ENCODE assay signal across 11 cellular contexts in the genomic region with DNA sequence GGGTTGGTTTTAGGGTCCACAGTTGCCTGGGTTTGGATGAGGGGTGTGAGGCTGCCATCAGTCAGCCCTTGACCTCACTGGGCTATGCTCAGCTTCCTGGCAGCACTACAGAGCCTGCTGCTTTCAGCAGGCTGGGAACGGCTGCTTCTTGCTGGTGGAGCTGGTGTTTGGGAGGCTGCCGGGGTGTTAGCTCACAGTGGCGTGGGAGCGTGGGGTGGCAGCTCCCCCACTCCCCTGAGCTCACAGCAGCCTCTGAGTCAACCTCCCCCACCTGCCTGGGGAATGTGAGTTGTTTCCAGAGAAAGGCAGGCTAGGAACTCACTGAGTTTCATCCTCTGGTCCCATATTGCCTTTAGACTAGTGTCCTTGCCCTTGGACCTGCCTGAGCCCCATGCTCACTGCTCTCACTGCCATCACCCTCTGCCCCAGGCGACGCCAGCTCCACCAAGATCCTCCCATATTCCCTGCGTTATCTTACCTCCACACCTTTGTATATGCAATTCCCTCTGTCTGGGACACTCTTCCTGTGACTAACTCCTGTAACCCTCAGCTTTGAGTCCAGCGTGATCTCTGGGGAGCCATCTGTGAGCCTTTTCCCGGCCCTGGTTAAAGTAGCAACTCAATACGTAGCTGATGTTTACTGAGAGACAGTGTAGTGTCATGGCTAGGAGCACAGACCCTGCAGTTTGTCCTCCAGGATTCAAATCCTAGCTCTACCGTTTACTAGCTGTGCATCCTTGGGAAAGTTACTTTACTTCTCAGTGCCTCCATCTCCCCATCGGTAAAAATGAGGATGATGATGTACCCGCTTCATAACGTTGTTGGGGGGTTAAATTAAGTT. TPM values are rescaled to one million over a fixed set of nuclear protein-coding genes. Genes with fewer than 3 reads are reported as not detected.
A peak's percentile ranks its signal among the peaks of the same experiment; 100 is the strongest.
DNase-seq lines count a peak whose midpoint lies in the region; ATAC-seq, FAIRE-seq and TF ChIP-seq lines count a peak whose summit lies in the region.
"Had no signal": no experiment of that assay in that cellular context is flagged by ENCODE, and none has a peak within 500 bp of the region (broad histone marks: within the 10 kb centered on the region; RNA-seq: fewer than 3 reads in every experiment).

No MANE protein-coding gene starts in this region.

- ATAC-seq in HG02938 (IDR thresholded peaks at IDR 0.05; ENCODE audit: unreplicated experiment) = no peak

- FAIRE-seq in GM12891 (lab: Jason Lieb, UNC) = peak; percentile 48

- no peak for DNase-seq in GM12891 (ENCODE audit: insufficient read length, low spot score)
- peak; percentile 49 to 64 for DNase-seq in activated CD4-positive, alpha-beta T cell treated with anti-CD3 and anti-CD28 coated beads, Interleukin-2, amount 50 U/mL, for 4 hours
- peak; percentile 28 for DNase-seq in effector CD4-positive, alpha-beta T cell
- peak; percentile 69 for DNase-seq in stimulated activated CD4-positive, alpha-beta T cell treated with anti-CD3 and anti-CD28 coated beads, Interleukin-15, amount 100 ng/mL, for 24 hours
- DNase-seq in NCI-H2227 treated with DMSO at 0.1 percent for 48 hours (lab: John Stamatoyannopoulos, UW) = no peak
- no peak for DNase-seq in NCI-H187 (lab: John Stamatoyannopoulos, UW)
- DNase-seq in NCI-H2107 (lab: John Stamatoyannopoulos, UW) = no peak
- DNase-seq: activated CD4-positive, CD25-positive, alpha-beta regulatory T cell treated with anti-CD3 and anti-CD28 coated beads, Interleukin-2, amount 50 U/mL, for 72 hours; erythroblast; NCI-H510A had no signal

- no peak for TF ChIP-seq POLR2A in GM12891 (IDR thresholded peaks at IDR 0.05; ENCODE audit: low read depth, low read length)

TF ChIP-seq in GM12891, 5 proteins besides CTCF, POLR2A, EP300 and RAD21:
- no peak for TF ChIP-seq POLR2AphosphoS5 (IDR thresholded peaks at IDR 0.05; ENCODE audit: low read depth, low read length)
- no peak for TF ChIP-seq TAF1 (IDR thresholded peaks at IDR 0.05; ENCODE audit: low read depth, low read length)
- no peak for TF ChIP-seq PAX5 (IDR thresholded peaks at IDR 0.05; ENCODE audit: insufficient read depth, low read length, severe bottlenecking)
- no peak for TF ChIP-seq POU2F2 (IDR thresholded peaks at IDR 0.05; ENCODE audit: low read depth, low read length)
- no peak for TF ChIP-seq SPI1 (IDR thresholded peaks at IDR 0.05; ENCODE audit: low read depth, low read length)

RNA-seq across cellular contexts. Expression of gene PPP1R16B, which starts 34.8 kb away (rescaled TPM):
- polyA plus RNA-seq in GM12891 (2012; ENCODE audit: low read depth, missing spikeins) = 60.8 TPM

Comparison
In these comparisons a context has a peak if more than half of its experiments do, and no peak if none do; other contexts are left out.
1. DNase-seq: peak in activated CD4-positive, alpha-beta T cell treated with anti-CD3 and anti-CD28 coated beads, Interleukin-2, amount 50 U/mL, for 4 hours (2 of 2), effector CD4-positive, alpha-beta T cell (single experiment) and stimulated activated CD4-positive, alpha-beta T cell treated with anti-CD3 and anti-CD28 coated beads, Interleukin-15, amount 100 ng/mL, for 24 hours (single experiment); none in GM12891 (single experiment), NCI-H2227 treated with DMSO at 0.1 percent for 48 hours (single experiment), NCI-H187 (0 of 2) and NCI-H2107 (single experiment).